ENCODE assay signal across 1 cellular context in genomic region chr4:46922205-46922604, GRCh38.
TF ChIP-seq lines count a peak whose summit lies in the region.

No MANE protein-coding gene starts in this region.

TF ChIP-seq in GM12878, 131 proteins besides CTCF, POLR2A, EP300 and RAD21 (continued from another document):
- TF ChIP-seq ZBTB4 (CRISPR knock-in tag; IDR thresholded peaks at IDR 0.05) (no peak), ESRRA (IDR thresholded peaks at IDR 0.05; ENCODE audit: low read length) (no peak), BMI1 (IDR thresholded peaks at IDR 0.05; ENCODE audit: borderline replicate concordance) (no peak), CHD4 (IDR thresholded peaks at IDR 0.05) (no peak), CREM (IDR thresholded peaks at IDR 0.05; ENCODE audit: low read depth) (peak; percentile 40; the same call in 1 of the 2 replicates), RUNX3 (IDR thresholded peaks at IDR 0.05; ENCODE audit: low read length) (peak; percentile 78), KAT2A (conservative IDR thresholded peaks at IDR 0.05; ENCODE audit: control insufficient read depth, low read depth, low read length) (no peak), GABPA (IDR thresholded peaks at IDR 0.05; ENCODE audit: low read depth) (peak; percentile 12; the same call in 1 of the 2 replicates), FOS (IDR thresholded peaks at IDR 0.05; ENCODE audit: borderline replicate concordance, extremely low read depth, insufficient read length) (no peak), JUNB (IDR thresholded peaks at IDR 0.05) (peak; percentile 37; the same call in 1 of the 2 replicates), ZNF207 (IDR thresholded peaks at IDR 0.05; ENCODE audit: borderline replicate concordance) (no peak), RELB (IDR thresholded peaks at IDR 0.05; ENCODE audit: low read depth) (no peak), IRF4 (IDR thresholded peaks at IDR 0.05; ENCODE audit: low read depth, low read length) (no peak), SMAD5 (IDR thresholded peaks at IDR 0.05; ENCODE audit: low read depth) (no peak), REST (IDR thresholded peaks at IDR 0.05; ENCODE audit: low read depth, low read length) (no peak), TAF1 (IDR thresholded peaks at IDR 0.05; ENCODE audit: borderline replicate concordance, low read depth, low read length) (no peak), BHLHE40 (IDR thresholded peaks at IDR 0.05; ENCODE audit: borderline replicate concordance in 1 of 2, low read depth in 2 of 2, low read length in 1 of 2) (no peak), ELK1 (IDR thresholded peaks at IDR 0.05; ENCODE audit: low read depth, low read length) (no peak), CHD1 (IDR thresholded peaks at IDR 0.05; ENCODE audit: low read depth, low read length) (no peak), CEBPZ (IDR thresholded peaks at IDR 0.05; ENCODE audit: low read depth, low read length) (no peak)
TF ChIP-seq in GM12878: peak in this region for 7.
